8 cellular contexts compared by ENCODE assay signal in genomic region chr22:40436460-40437431, GRCh38.
A peak's percentile ranks its signal among the peaks of the same experiment; 100 is the strongest.
DNase-seq lines count a peak whose midpoint lies in the region; ATAC-seq and TF ChIP-seq lines count a peak whose summit lies in the region.

No MANE protein-coding gene starts in this region.

- no peaks in the 10 kb centered on the region for H3K27me3 ChIP-seq in heart right ventricle
- no peaks in the 10 kb centered on the region for H3K27me3 ChIP-seq in rectal smooth muscle tissue (ENCODE audit: control insufficient read depth, insufficient read depth, low read length)

- H3K27ac ChIP-seq in heart right ventricle (peak overlapping the region in 8 of 10 donors; percentile 36 to 78 (median 65)), rectal smooth muscle tissue (ENCODE audit: low read depth, low read length) (peak overlapping the region; percentile 45)

- no peaks in the 10 kb centered on the region for H3K9me3 ChIP-seq in heart right ventricle

- H3K4me3 ChIP-seq in heart right ventricle: peak overlapping the region in 6 of 10 donors; percentile 4 to 37 (median 32)
- H3K4me3 ChIP-seq in rectal smooth muscle tissue (ENCODE audit: low read length): peak overlapping the region; percentile 11

- ATAC-seq in GM18907 (IDR thresholded peaks at IDR 0.05; ENCODE audit: unreplicated experiment) (peak; percentile 67), HG03139 (IDR thresholded peaks at IDR 0.05; ENCODE audit: unreplicated experiment) (peak; percentile 55), heart right ventricle (peak; percentile 72 to 83 (median 77))

- H3K9ac ChIP-seq in rectal smooth muscle tissue (ENCODE audit: low read length): no peak overlapping the region

- intact Hi-C loops in heart right ventricle (cut with DNase I): loop anchor here (1.0 to 10.0 kb wide), 9 partner anchors 50 to 321 kb away; no protein-coding TSS in a partner anchor

- H3K4me1 ChIP-seq in heart right ventricle (peaks cover 2 to 98% (median 36%) of the 10 kb centered on the region in 9 donors), rectal smooth muscle tissue (ENCODE audit: control insufficient read depth, insufficient read depth, low read length) (peaks cover 9% of the 10 kb centered on the region)

- H3K36me3 ChIP-seq in heart right ventricle (peaks cover 0 to 44% (median 4%) of the 10 kb centered on the region in 9 donors), rectal smooth muscle tissue (ENCODE audit: control insufficient read depth, insufficient read depth, low read length) (no peaks in the 10 kb centered on the region)

- TF ChIP-seq CTCF in heart right ventricle (IDR thresholded peaks at IDR 0.05): peak; percentile 55 to 84 (median 71)

- WGBS in heart right ventricle, 2 donors: 19 to 21% methylated on average over 14 of the region's 14 CpGs

- DNase-seq in COLO829 (ENCODE audit: low spot score) (peak; percentile 47), NCI-H69 (lab: John Stamatoyannopoulos, UW) (peak; percentile 63), heart right ventricle (peak in 1 of 2 donors; percentile 51), amniotic stem cell (lab: John Stamatoyannopoulos, UW) (no peak)
- DNase-seq in activated effector memory CD4-positive, alpha-beta T cell treated with anti-CD3 and anti-CD28 coated beads, Interleukin-2, amount 50 U/mL, for 16 hours: peak; percentile 64
